Comparison of ENCODE assay signal across 15 cellular contexts in genomic region chr20:52473171-52473570, GRCh38.
DNase-seq lines count a peak whose midpoint lies in the region; TF ChIP-seq lines count a peak whose summit lies in the region.
"Had no signal": no experiment of that assay in that cellular context is flagged by ENCODE, and none has a peak within 500 bp of the region (broad histone marks: within the 10 kb centered on the region; RNA-seq: fewer than 3 reads in every experiment).

No MANE protein-coding gene starts in this region.

- no peak overlapping the region for H3K4me3 ChIP-seq in SJCRH30
- no peak overlapping the region for H3K4me3 ChIP-seq in effector memory CD4-positive, alpha-beta T cell (ENCODE audit: insufficient read depth, low read depth, low read length, poor library complexity, severe bottlenecking)

- H3K4me1 Mint-ChIP-seq in nephron = peaks cover 17% of the 10 kb centered on the region
- H3K4me1 Mint-ChIP-seq: CD8-positive, alpha-beta memory T cell had no signal

- no peak overlapping the region for H3K4me3 Mint-ChIP-seq in nephron
- H3K4me3 Mint-ChIP-seq: CD8-positive, alpha-beta memory T cell had no signal

- peaks cover 5% of the 10 kb centered on the region for H3K9me3 Mint-ChIP-seq in nephron
- H3K9me3 Mint-ChIP-seq: CD8-positive, alpha-beta memory T cell had no signal

- H3K27me3 Mint-ChIP-seq in nephron (ENCODE audit: low read depth) = no peaks in the 10 kb centered on the region

- H3K27ac ChIP-seq in SJCRH30 = no peak overlapping the region
- H3K27ac ChIP-seq in effector memory CD4-positive, alpha-beta T cell (ENCODE audit: insufficient read depth, low read length, poor library complexity, severe bottlenecking) = no peak overlapping the region

- no peaks in the 10 kb centered on the region for H3K4me1 ChIP-seq in SJCRH30
- H3K4me1 ChIP-seq in effector memory CD4-positive, alpha-beta T cell (ENCODE audit: control insufficient read depth, insufficient read depth, low read length, poor library complexity, severe bottlenecking) = no peaks in the 10 kb centered on the region

- peak overlapping the region in 2 of 3 experiments; percentile 40 to 74 for H3K27ac Mint-ChIP-seq in nephron

- H3K36me3 ChIP-seq in SJCRH30 = no peaks in the 10 kb centered on the region
- no peaks in the 10 kb centered on the region for H3K36me3 ChIP-seq in effector memory CD4-positive, alpha-beta T cell (ENCODE audit: control insufficient read depth, insufficient read depth, low read length)

- no peaks in the 10 kb centered on the region for H3K9me3 ChIP-seq in SJCRH30 (replicated peaks)
- no peaks in the 10 kb centered on the region for H3K9me3 ChIP-seq in effector memory CD4-positive, alpha-beta T cell (ENCODE audit: control insufficient read depth, low read length)

- no peak for TF ChIP-seq CTCF in nephron (IDR thresholded peaks at IDR 0.05; ENCODE audit: unreplicated experiment in 3 of 3)

- DNase-seq in NCI-H1694 treated with DMSO at 0.1 percent for 48 hours (lab: John Stamatoyannopoulos, UW) (peak; percentile 29), NCI-H2171 treated with DMSO at 0.1 percent for 48 hours (lab: John Stamatoyannopoulos, UW) (peak; percentile 66), SJCRH30 (peak; percentile 9 to 35), iPS-NIHi11 (ENCODE audit: low spot score) (no peak)
- no peak for DNase-seq in effector memory CD4-positive, alpha-beta T cell
- DNase-seq in activated CD4-positive, alpha-beta T cell treated with anti-CD3 and anti-CD28 coated beads, Interleukin-2, amount 50 U/mL, for 1 hour = no peak
- DNase-seq: C1 segment of cervical spinal cord; CD8-positive, alpha-beta memory T cell; DMS79 treated with DMSO at 0.1 percent for 48 hours; MM.1S; NCI-H1092; NCI-H2107; NCI-H510A; SHP77 had no signal

- H3K27me3 ChIP-seq in SJCRH30 = peaks cover 16% of the 10 kb centered on the region; the same call in 1 of the 2 replicates
- H3K27me3 ChIP-seq in effector memory CD4-positive, alpha-beta T cell (replicated peaks; ENCODE audit: control insufficient read depth, insufficient read depth, low read length, poor library complexity, severe bottlenecking) = no peaks in the 10 kb centered on the region

- H3K36me3 Mint-ChIP-seq in nephron (ENCODE audit: low read depth) = no peaks in the 10 kb centered on the region

Comparison
In these comparisons a context has a peak if more than half of its experiments do, and no peak if none do; other contexts are left out.
1. DNase-seq: peak in NCI-H1694 treated with DMSO at 0.1 percent for 48 hours (single experiment), NCI-H2171 treated with DMSO at 0.1 percent for 48 hours (single experiment) and SJCRH30 (2 of 2); none in effector memory CD4-positive, alpha-beta T cell (0 of 3), activated CD4-positive, alpha-beta T cell treated with anti-CD3 and anti-CD28 coated beads, Interleukin-2, amount 50 U/mL, for 1 hour (single experiment) and iPS-NIHi11 (single experiment).